ENCODE assay signal across 8 cellular contexts in the genomic region with DNA sequence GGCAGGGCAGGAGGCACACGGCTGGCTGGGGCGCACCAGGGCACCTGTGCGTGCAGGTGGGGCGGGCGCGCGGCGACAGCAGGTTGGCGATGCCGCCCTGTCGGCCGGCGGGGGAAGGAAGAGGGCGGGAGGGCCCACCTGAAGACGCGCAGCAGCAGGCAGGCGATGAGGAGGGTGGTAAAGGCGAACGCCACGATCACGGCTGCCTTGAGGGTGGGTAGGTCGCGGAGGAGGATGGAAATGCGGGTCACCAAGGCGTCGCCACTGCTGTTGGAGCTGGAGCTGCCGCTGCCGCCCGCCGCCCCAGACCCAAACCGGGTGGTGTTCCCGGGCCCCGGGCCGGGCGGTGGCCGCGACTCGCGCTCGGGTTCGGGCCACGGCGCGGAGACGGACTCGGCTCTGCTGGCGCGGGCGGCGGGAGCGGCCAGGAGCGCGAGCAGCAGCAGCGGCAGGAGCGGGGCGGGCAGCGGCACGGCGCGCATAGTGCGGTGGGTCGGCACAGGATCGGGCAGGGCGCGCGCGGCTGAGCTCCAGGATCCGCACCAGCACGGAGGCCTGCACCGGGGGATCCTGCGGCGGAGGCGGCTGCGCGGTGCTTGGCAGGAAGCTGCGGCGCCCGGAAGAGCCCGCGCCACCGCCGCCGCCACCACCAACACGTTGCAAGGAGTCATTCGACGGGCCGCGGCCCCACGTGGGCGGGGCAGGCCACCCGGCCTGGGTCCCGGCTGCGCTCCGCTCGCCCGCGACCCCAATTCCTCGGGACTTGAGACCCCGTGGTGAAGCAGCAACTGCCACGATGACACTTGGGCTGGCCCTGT. TPM values are rescaled to one million over a fixed set of nuclear protein-coding genes. Genes with fewer than 3 reads are reported as not detected.
DNase-seq lines count a peak whose midpoint lies in the region; ATAC-seq, FAIRE-seq and TF ChIP-seq lines count a peak whose summit lies in the region.

A gene (minus strand): TSS at position 598 of the 818 bp plus-strand sequence.

- peak in 5 of 10 experiments; percentile 13 to 59 (median 35) for DNase-seq in CD4-positive, alpha-beta T cell
- DNase-seq in LHCN-M2 (ENCODE audit: low read depth) (no peak), activated T-cell treated with anti-CD3 and anti-CD28 coated beads for 1 hour (ENCODE audit: low read depth) (peak; percentile 12), frontal cortex (ENCODE audit: low spot score in 2 of 2) (peak; percentile 62 to 68), occipital lobe (lab: John Stamatoyannopoulos, UW) (peak; percentile 33), vagina (ENCODE audit: extremely low spot score in 2 of 2) (peak in 1 of 2 donors; percentile 70)

- peak within 1 kb of the TSS; percentile 82 for H3K4me3 Mint-ChIP-seq in CD4-positive, alpha-beta T cell

- no peaks in the 10 kb centered on the region for H3K9me3 ChIP-seq in CD4-positive, alpha-beta T cell (ENCODE audit: control insufficient read depth, low read length)
- no peaks in the 10 kb centered on the region for H3K9me3 ChIP-seq in vagina

- no peak for TF ChIP-seq CTCF in CD4-positive, alpha-beta T cell (IDR thresholded peaks at IDR 0.05)
- TF ChIP-seq CTCF in vagina (IDR thresholded peaks at IDR 0.05) = no peak

- peaks cover 11% of the 10 kb centered on the region for H3K4me1 Mint-ChIP-seq in CD4-positive, alpha-beta T cell (ENCODE audit: low read depth)

- peak; percentile 69 for ATAC-seq in CD4-positive, alpha-beta T cell (ENCODE audit: poor library complexity)
- peak; percentile 47 for ATAC-seq in GM19328 (IDR thresholded peaks at IDR 0.05; ENCODE audit: unreplicated experiment)
- ATAC-seq in HG03469 (IDR thresholded peaks at IDR 0.05; ENCODE audit: unreplicated experiment) = no peak

- no peaks in the 10 kb centered on the region for H3K36me3 Mint-ChIP-seq in CD4-positive, alpha-beta T cell (ENCODE audit: low read depth)

- H3K27me3 ChIP-seq in CD4-positive, alpha-beta T cell (ENCODE audit: control insufficient read depth, insufficient read depth, low read length) = peaks cover 25% of the 10 kb centered on the region
- H3K27me3 ChIP-seq in vagina = no peaks in the 10 kb centered on the region

- FAIRE-seq in frontal cortex (lab: Jason Lieb, UNC) = no peak

- H3K4me3 ChIP-seq in vagina = peak within 1 kb of the TSS; percentile 53 to 71

- no peaks in the 10 kb centered on the region for H3K36me3 ChIP-seq in vagina

- intact Hi-C loops in CD4-positive, alpha-beta T cell (cut with DNase I, micrococcal nuclease) = no loop called here
- intact Hi-C loops in vagina (cut with DNase I) = no loop called here

- H3K27me3 Mint-ChIP-seq in CD4-positive, alpha-beta T cell = peaks cover 46% of the 10 kb centered on the region

- TF ChIP-seq POLR2A in vagina (IDR thresholded peaks at IDR 0.05) = no peak

- no peaks in the 10 kb centered on the region for H3K9me3 Mint-ChIP-seq in CD4-positive, alpha-beta T cell

- CTCF ChIA-PET in CD4-positive, alpha-beta T cell (lab: Charles Lee) = no interaction called here

- H3K27ac Mint-ChIP-seq in CD4-positive, alpha-beta T cell = no peak within 1 kb of the TSS

- no peak within 1 kb of the TSS for H3K27ac ChIP-seq in CD4-positive, alpha-beta T cell (ENCODE audit: low read depth, low read length)
- H3K27ac ChIP-seq in vagina = peak within 1 kb of the TSS; percentile 57

- H3K4me1 ChIP-seq in vagina = peaks cover 17% of the 10 kb centered on the region

- POLR2A ChIA-PET in CD4-positive, alpha-beta T cell (lab: Charles Lee) = no interaction called here

RNA-seq across cellular contexts. Expression of the gene that starts here (rescaled TPM):
- total RNA-seq in CD4-positive, alpha-beta T cell = 1 to 10 TPM; 3.4 to 3.6 TPM
- 9.6 and 14.8 TPM in 2 replicates for total RNA-seq in LHCN-M2 (2014; rRNA removed)
- 10.6 TPM for polyA plus RNA-seq in LHCN-M2 (2012)
- 16.7 TPM for total RNA-seq in frontal cortex
- total RNA-seq in occipital lobe = 13.6 TPM
- 4.9 TPM for total RNA-seq in vagina
